In the genomic region with DNA sequence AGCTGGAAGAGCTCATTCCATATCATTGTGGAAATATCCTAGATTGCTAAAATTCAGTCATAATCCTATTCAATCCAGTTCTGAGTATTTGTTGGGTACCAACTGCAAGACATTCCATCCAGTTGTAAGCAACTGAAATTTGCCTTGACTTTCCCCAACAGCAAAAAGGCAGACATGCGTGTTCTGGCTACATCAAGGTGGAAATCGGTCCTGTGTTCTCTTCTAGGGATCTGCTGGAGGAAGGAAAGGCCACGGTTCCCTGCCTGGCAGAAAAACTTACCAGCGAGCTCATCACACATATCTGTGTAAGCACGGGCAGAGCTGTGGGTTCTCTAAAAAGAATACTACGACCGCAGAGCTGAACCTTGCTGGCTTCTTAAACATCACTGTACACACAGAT, we compare ENCODE assay signal across 21 cellular contexts.
"Had no signal": no experiment of that assay in that cellular context is flagged by ENCODE, and none has a peak within 500 bp of the region (broad histone marks: within the 10 kb centered on the region; RNA-seq: fewer than 3 reads in every experiment).

No MANE protein-coding gene starts in this region.

- H3K27me3 Mint-ChIP-seq: naive B cell; stimulated activated memory B cell treated with anti-CD40 and anti-IgM and Interleukin-4, amounts not matched to agents 10 μg/mL and 1 μg/mL and 100 μg/mL, for 72 hours; stimulated activated naive CD8-positive, alpha-beta T cell treated with anti-CD3 and anti-CD28 coated beads, Interleukin-15, Interleukin-2, amounts not matched to agents 100 ng/mL and 50 ng/mL, for 24 hours had no signal

- H3K4me1 Mint-ChIP-seq: naive B cell; stimulated activated memory B cell treated with anti-CD40 and anti-IgM and Interleukin-4, amounts not matched to agents 10 μg/mL and 1 μg/mL and 100 μg/mL, for 72 hours had no signal

- H3K4me3 Mint-ChIP-seq: naive B cell; stimulated activated memory B cell treated with anti-CD40 and anti-IgM and Interleukin-4, amounts not matched to agents 10 μg/mL and 1 μg/mL and 100 μg/mL, for 72 hours; stimulated activated naive CD8-positive, alpha-beta T cell treated with anti-CD3 and anti-CD28 coated beads, Interleukin-15, Interleukin-2, amounts not matched to agents 100 ng/mL and 50 ng/mL, for 24 hours had no signal

- H3K9me3 Mint-ChIP-seq: naive B cell; stimulated activated memory B cell treated with anti-CD40 and anti-IgM and Interleukin-4, amounts not matched to agents 10 μg/mL and 1 μg/mL and 100 μg/mL, for 72 hours; stimulated activated naive CD8-positive, alpha-beta T cell treated with anti-CD3 and anti-CD28 coated beads, Interleukin-15, Interleukin-2, amounts not matched to agents 100 ng/mL and 50 ng/mL, for 24 hours had no signal

- H3K27ac ChIP-seq: heart left ventricle, neutrophil, psoas muscle, right lobe of liver, testis, tibial nerve, upper lobe of right lung, vagina had no signal

- H3K27ac Mint-ChIP-seq: stimulated activated memory B cell treated with anti-CD40 and anti-IgM and Interleukin-4, amounts not matched to agents 10 μg/mL and 1 μg/mL and 100 μg/mL, for 72 hours; stimulated activated naive CD8-positive, alpha-beta T cell treated with anti-CD3 and anti-CD28 coated beads, Interleukin-15, Interleukin-2, amounts not matched to agents 100 ng/mL and 50 ng/mL, for 24 hours had no signal

- ATAC-seq: esophagus mucosa; heart left ventricle; psoas muscle; right lobe of liver; stimulated activated memory B cell treated with anti-CD40 and anti-IgM and Interleukin-4, amounts not matched to agents 10 μg/mL and 1 μg/mL and 100 μg/mL, for 72 hours; upper lobe of right lung had no signal

- H3K4me3 ChIP-seq: heart left ventricle, psoas muscle, right lobe of liver, testis, tibial nerve, upper lobe of right lung, vagina had no signal

- H3K9me3 ChIP-seq: heart left ventricle, neutrophil, psoas muscle, right lobe of liver, testis, tibial nerve, upper lobe of right lung, vagina had no signal

- H3K4me1 ChIP-seq: heart left ventricle, psoas muscle, right lobe of liver, testis, tibial nerve, upper lobe of right lung, vagina had no signal

- FAIRE-seq: endometrium, frontal cortex had no signal

- DNase-seq: effector memory CD4-positive, alpha-beta T cell; heart left ventricle; hippocampal formation; mesendoderm; naive B cell; psoas muscle; retina; right lobe of liver; stimulated activated CD4-positive, alpha-beta T cell treated with anti-CD3 and anti-CD28 coated beads, Interleukin-15, amount 100 ng/mL, for 24 hours; stimulated activated CD4-positive, alpha-beta T cell treated with anti-CD3 and anti-CD28 coated beads, Interleukin-1b, Interleukin-23, amount 100 ng/mL, for 48 hours; stimulated activated CD4-positive, alpha-beta T cell treated with anti-CD3 and anti-CD28 coated beads, Interleukin-4, amount 100 ng/mL, for 24 hours; testis; upper lobe of right lung had no signal

- H3K27me3 ChIP-seq: heart left ventricle, neutrophil, right lobe of liver, testis, tibial nerve, upper lobe of right lung, vagina had no signal
